ENCODE assay signal across 8 cellular contexts in genomic region chr19:36114763-36115452, GRCh38. TPM values are rescaled to one million over a fixed set of nuclear protein-coding genes. Genes with fewer than 3 reads are reported as not detected.
DNase-seq lines count a peak whose midpoint lies in the region; ATAC-seq and TF ChIP-seq lines count a peak whose summit lies in the region.

Gene POLR2I, minus strand, starts transcription at chr19:36114875. Its CDS starts 19 bp downstream, at chr19:36114856.

- ATAC-seq in HG02798 (IDR thresholded peaks at IDR 0.05; ENCODE audit: poor library complexity, unreplicated experiment) (peak; percentile 85), Right ventricle myocardium superior (ENCODE audit: poor library complexity) (peak; percentile 92)

- peak; percentile 56 to 66 for TF ChIP-seq POLR2A in tibial nerve (IDR thresholded peaks at IDR 0.05)

- H3K4me2 ChIP-seq in parathyroid adenoma (ENCODE audit: low read length): peak within 1 kb of the TSS; percentile 83

- peak within 1 kb of the TSS; percentile 91 for H3K27ac ChIP-seq in parathyroid adenoma
- H3K27ac ChIP-seq in tibial nerve: peak within 1 kb of the TSS; percentile 73 to 95 (median 88)

- peak within 1 kb of the TSS; percentile 91 for H3K9ac ChIP-seq in adipocyte (ENCODE audit: low read length)
- H3K9ac ChIP-seq in parathyroid adenoma: peak within 1 kb of the TSS; percentile 38

- intact Hi-C loops in Right ventricle myocardium superior (cut with DNase I): loop anchor here (2.0 to 5.0 kb wide), 2 partner anchors 60 to 118 kb away; partner anchors contain the start of genes SDHAF1, THAP8 and WDR62

- WGBS in tibial nerve, 2 donors: 0 to 1% methylated on average over 54 to 59 of the region's 59 CpGs

- peak; percentile 99 for DNase-seq in NCI-H1436 (lab: John Stamatoyannopoulos, UW)
- DNase-seq in T follicular helper cell (ENCODE audit: low read depth): peak; percentile 99
- DNase-seq in adipocyte (ENCODE audit: low read depth): peak; percentile 100
- peak; percentile 99 for DNase-seq in Right ventricle myocardium superior
- peak; percentile 99 for DNase-seq in tibial nerve (ENCODE audit: low spot score in 2 of 2)

- H3K4me3 ChIP-seq in GM12875 (ENCODE audit: low read depth, low read length) (peak within 1 kb of the TSS; percentile 81), adipocyte (ENCODE audit: low read length) (peak within 1 kb of the TSS; percentile 85), parathyroid adenoma (ENCODE audit: low read depth, low read length) (peak within 1 kb of the TSS; percentile 68), tibial nerve (peak within 1 kb of the TSS; percentile 58 to 97 (median 75))

- peak; percentile 69 to 95 for TF ChIP-seq EP300 in tibial nerve (IDR thresholded peaks at IDR 0.05)

- H3K27me3 ChIP-seq in adipocyte (replicated peaks; ENCODE audit: control insufficient read depth, insufficient read depth, low read length) (no peaks in the 10 kb centered on the region), parathyroid adenoma (ENCODE audit: control insufficient read depth, insufficient read depth, low read length) (no peaks in the 10 kb centered on the region), tibial nerve (no peaks in the 10 kb centered on the region)

- H3K79me2 ChIP-seq in parathyroid adenoma: peaks cover 4% of the 10 kb centered on the region

- no peaks in the 10 kb centered on the region for H3K9me3 ChIP-seq in adipocyte (ENCODE audit: control insufficient read depth, low read length)
- H3K9me3 ChIP-seq in parathyroid adenoma (ENCODE audit: control insufficient read depth, low read length): no peaks in the 10 kb centered on the region
- no peaks in the 10 kb centered on the region for H3K9me3 ChIP-seq in tibial nerve

- TF ChIP-seq CTCF in GM12875 (IDR thresholded peaks at IDR 0.05; ENCODE audit: borderline replicate concordance, insufficient read depth, low read depth, low read length) (no peak), parathyroid adenoma (IDR thresholded peaks at IDR 0.05) (no peak), tibial nerve (IDR thresholded peaks at IDR 0.05) (peak in 2 of 5 experiments; percentile 34 to 45)

- H3K4me1 ChIP-seq in adipocyte (ENCODE audit: control insufficient read depth, insufficient read depth, low read length) (peaks cover 15% of the 10 kb centered on the region), parathyroid adenoma (peaks cover 5% of the 10 kb centered on the region), tibial nerve (peaks cover 0 to 54% (median 21%) of the 10 kb centered on the region in 4 donors)

- H3K36me3 ChIP-seq in adipocyte (ENCODE audit: control insufficient read depth, insufficient read depth, low read length, severe bottlenecking): peaks cover 28% of the 10 kb centered on the region
- no peaks in the 10 kb centered on the region for H3K36me3 ChIP-seq in parathyroid adenoma (ENCODE audit: control insufficient read depth, insufficient read depth, low read length)
- H3K36me3 ChIP-seq in tibial nerve: peaks cover 0 to 72% (median 3%) of the 10 kb centered on the region in 3 donors

- peak within 1 kb of the TSS; percentile 83 for H2AFZ ChIP-seq in parathyroid adenoma

RNA-seq across cellular contexts. Expression of gene POLR2I, which starts in this region (rescaled TPM):
- total RNA-seq in Right ventricle myocardium superior (145 TPM), tibial nerve (10 to 100 TPM; 54.2 to 98.4 (median 77.4) TPM)

Comparison
In these comparisons a context has a peak if more than half of its experiments do, and no peak if none do; other contexts are left out.
1. Peak in every context shown above with its lines: DNase-seq, ATAC-seq, H3K4me3 ChIP-seq and H3K27ac ChIP-seq.